ENCODE assay signal across 8 cellular contexts in the genomic region with DNA sequence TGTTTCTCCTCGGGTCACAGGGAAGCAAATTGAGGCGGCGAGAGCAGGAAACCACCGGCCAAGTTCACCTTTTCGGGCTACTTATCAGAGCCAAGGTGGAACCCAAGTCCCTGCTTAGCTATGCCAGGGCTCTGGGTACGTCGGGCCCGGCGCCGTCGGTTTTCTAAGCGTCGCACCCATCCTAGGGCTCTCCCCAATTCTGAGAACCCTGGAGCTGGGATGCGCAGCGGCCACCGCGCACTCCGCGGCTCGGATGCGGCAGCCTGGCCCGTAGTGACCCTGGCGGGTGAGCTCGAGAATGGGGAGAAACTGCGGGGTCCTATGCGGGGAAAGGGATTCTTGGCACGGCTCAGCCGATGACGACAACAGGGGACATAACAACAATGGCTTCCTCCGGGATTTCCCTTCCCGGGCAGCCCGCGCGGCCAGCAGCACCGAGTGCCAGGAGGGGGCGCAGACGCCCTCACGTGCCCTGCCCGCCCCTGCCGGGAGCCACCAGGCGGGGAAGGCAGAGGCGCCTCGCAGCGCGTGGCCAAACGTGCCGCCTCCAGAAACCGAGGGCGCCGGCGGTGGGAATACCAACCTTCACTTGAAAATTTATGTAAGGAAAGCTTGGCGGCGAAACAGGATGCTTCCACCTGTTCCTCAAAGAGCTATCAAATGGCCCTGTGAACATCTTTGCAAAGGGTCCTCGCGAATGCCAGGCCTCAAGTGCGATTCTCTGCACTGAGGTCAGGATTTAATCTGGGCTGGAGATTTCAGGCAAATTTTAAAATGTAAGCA. TPM values are rescaled to one million over a fixed set of nuclear protein-coding genes. Genes with fewer than 3 reads are reported as not detected.
DNase-seq lines count a peak whose midpoint lies in the region; ATAC-seq and TF ChIP-seq lines count a peak whose summit lies in the region.

No MANE protein-coding gene starts in this region.

- H3K4me3 ChIP-seq in Karpas-422 (ENCODE audit: low read length), result no peak overlapping the region
- peak overlapping the region; percentile 22 for H3K4me3 ChIP-seq in SJSA1
- peak overlapping the region; percentile 92 for H3K4me3 ChIP-seq in cardiac muscle cell
- peak overlapping the region; percentile 71 for H3K4me3 ChIP-seq in psoas muscle

- ATAC-seq in psoas muscle, result peak; percentile 55 to 81 (median 72)
- ATAC-seq in GM19467 (IDR thresholded peaks at IDR 0.05; ENCODE audit: unreplicated experiment), result no peak

- peaks cover 5% of the 10 kb centered on the region; the same call in 1 of the 2 replicates for H4K20me1 ChIP-seq in Karpas-422 (ENCODE audit: insufficient read depth, low read depth, low read length)

- H3K36me3 ChIP-seq in Karpas-422 (ENCODE audit: insufficient read depth, low read length) (no peaks in the 10 kb centered on the region), SJSA1 (no peaks in the 10 kb centered on the region), cardiac muscle cell (no peaks in the 10 kb centered on the region), psoas muscle (ENCODE audit: insufficient read depth in 1 of 2, low read depth in 1 of 2) (no peaks in the 10 kb centered on the region)

- H3K27ac Mint-ChIP-seq in activated naive CD4-positive, alpha-beta T cell treated with anti-CD3 and anti-CD28 coated beads, Interleukin-2, amount 10 ng/mL, durations not matched to agents 7 days and 5 days, result no peak overlapping the region

- peaks cover 29% of the 10 kb centered on the region for H3K4me1 Mint-ChIP-seq in activated naive CD4-positive, alpha-beta T cell treated with anti-CD3 and anti-CD28 coated beads, Interleukin-2, amount 10 ng/mL, durations not matched to agents 7 days and 5 days

- H3K4me3 Mint-ChIP-seq in activated naive CD4-positive, alpha-beta T cell treated with anti-CD3 and anti-CD28 coated beads, Interleukin-2, amount 10 ng/mL, durations not matched to agents 7 days and 5 days, result peak overlapping the region; percentile 48

- no peak overlapping the region for H2AFZ ChIP-seq in Karpas-422 (ENCODE audit: low read length)

- no peak overlapping the region for H3K27ac ChIP-seq in Karpas-422 (ENCODE audit: low read length)
- no peak overlapping the region for H3K27ac ChIP-seq in SJSA1
- H3K27ac ChIP-seq in cardiac muscle cell, result peak overlapping the region; percentile 7
- H3K27ac ChIP-seq in psoas muscle, result no peak overlapping the region

- intact Hi-C loops in psoas muscle (cut with DNase I), result no loop called here

- peak overlapping the region; percentile 17 for H3K4me2 ChIP-seq in Karpas-422 (ENCODE audit: low read depth, low read length, poor library complexity, severe bottlenecking)

- H3K27me3 ChIP-seq in Karpas-422 (ENCODE audit: low read length) (0 out of 2 replicates have a peak, but pooled peaks cover 2% of the 10 kb centered on the region), SJSA1 (replicated peaks) (peaks cover 70% of the 10 kb centered on the region), cardiac muscle cell (peaks cover 4% of the 10 kb centered on the region), psoas muscle (ENCODE audit: insufficient read depth in 3 of 3, low read length in 2 of 3) (peaks cover 0 to 78% (median 35%) of the 10 kb centered on the region in 3 donors)

- H3K27me3 Mint-ChIP-seq in activated naive CD4-positive, alpha-beta T cell treated with anti-CD3 and anti-CD28 coated beads, Interleukin-2, amount 10 ng/mL, durations not matched to agents 7 days and 5 days, result peaks cover 21% of the 10 kb centered on the region

- no peak overlapping the region for H3K9ac ChIP-seq in Karpas-422 (ENCODE audit: low read length)

- H3K79me2 ChIP-seq in Karpas-422 (ENCODE audit: low read length), result no peaks in the 10 kb centered on the region

- CTCF ChIA-PET in activated naive CD4-positive, alpha-beta T cell treated with anti-CD3 and anti-CD28 coated beads, Interleukin-2, amount 10 ng/mL, durations not matched to agents 7 days and 5 days (lab: Charles Lee), result interaction anchor here (0.9 to 3.5 kb wide), 6 partner anchors 9 to 418 kb away, joined by 3 to 25 read pairs (median 4); no protein-coding TSS in a partner anchor

- H3K9me3 ChIP-seq in Karpas-422 (ENCODE audit: low read length), result no peaks in the 10 kb centered on the region
- no peaks in the 10 kb centered on the region for H3K9me3 ChIP-seq in SJSA1 (replicated peaks)
- H3K9me3 ChIP-seq in cardiac muscle cell (ENCODE audit: low read depth), result no peaks in the 10 kb centered on the region
- no peaks in the 10 kb centered on the region for H3K9me3 ChIP-seq in psoas muscle

- TF ChIP-seq CTCF in cardiac muscle cell (IDR thresholded peaks at IDR 0.05; ENCODE audit: low read depth, low read length) (peak; percentile 62), psoas muscle (IDR thresholded peaks at IDR 0.05) (peak; percentile 36)

- H3K36me3 Mint-ChIP-seq in activated naive CD4-positive, alpha-beta T cell treated with anti-CD3 and anti-CD28 coated beads, Interleukin-2, amount 10 ng/mL, durations not matched to agents 7 days and 5 days, result no peaks in the 10 kb centered on the region

- no peaks in the 10 kb centered on the region for H3K9me3 Mint-ChIP-seq in activated naive CD4-positive, alpha-beta T cell treated with anti-CD3 and anti-CD28 coated beads, Interleukin-2, amount 10 ng/mL, durations not matched to agents 7 days and 5 days

- H3K9me2 ChIP-seq in Karpas-422 (replicated peaks; ENCODE audit: insufficient read depth, low read length), result no peaks in the 10 kb centered on the region

- DNase-seq in Daoy (ENCODE audit: low read depth) (peak; percentile 81), Karpas-422 (peak; percentile 58), SJSA1 (ENCODE audit: low read depth in 1 of 2, low spot score in 2 of 2) (peak; percentile 75 to 77), cardiac muscle cell (ENCODE audit: low read depth in 1 of 2, low spot score in 1 of 2) (peak; percentile 55 to 90), psoas muscle (peak; percentile 64 to 81), OCI-M2 (lab: John Stamatoyannopoulos, UW; ENCODE audit: unreplicated experiment) (no peak)
- peak; percentile 64 for DNase-seq in activated naive CD4-positive, alpha-beta T cell treated with anti-CD3 and anti-CD28 coated beads, Interleukin-2, amount 10 ng/mL, durations not matched to agents 7 days and 5 days

- WGBS in psoas muscle, 3 donors, result 2 to 3% (median 2%) methylated on average over 47 to 56 of the region's 56 CpGs

- peaks cover 19% of the 10 kb centered on the region for H3K4me1 ChIP-seq in Karpas-422 (ENCODE audit: low read length)
- H3K4me1 ChIP-seq in SJSA1 (replicated peaks), result peaks cover 30% of the 10 kb centered on the region
- peaks cover 27% of the 10 kb centered on the region for H3K4me1 ChIP-seq in cardiac muscle cell (ENCODE audit: low read depth)
- peaks cover 28% of the 10 kb centered on the region for H3K4me1 ChIP-seq in psoas muscle

RNA-seq across cellular contexts. Expression of a gene that starts 2.1 kb away (rescaled TPM):
- 0.11 TPM in 1 of 2 replicates, not detected in the other for total RNA-seq in Daoy (2014; rRNA removed; shearing (Covaris generic))
- 0.19 and 0.29 TPM in 2 replicates for total RNA-seq in Karpas-422 (2014; rRNA removed; shearing (Covaris generic); ENCODE audit: low replicate concordance)
- total RNA-seq in SJSA1 (2014; rRNA removed; shearing (Covaris generic)), result not detected in 2 replicates
- total RNA-seq in cardiac muscle cell (75.1 and 84.7 TPM in 2 replicates), psoas muscle (under 1 TPM in 3 of 4 donors, not detected in 1; 0.10 to 0.92 (median 0.34) TPM)
- polyA plus RNA-seq in cardiac muscle cell (111 and 139 TPM in 2 replicates), psoas muscle (under 1 TPM; 0.03 to 0.16 (median 0.09) TPM)

RNA-seq across cellular contexts. Expression of a gene that starts 10.3 kb away (rescaled TPM):
- total RNA-seq in Daoy (2014; rRNA removed; shearing (Covaris generic)), result not detected in 2 replicates
- not detected in 2 replicates for total RNA-seq in Karpas-422 (2014; rRNA removed; shearing (Covaris generic); ENCODE audit: low replicate concordance)
- not detected in 2 replicates for total RNA-seq in SJSA1 (2014; rRNA removed; shearing (Covaris generic))
- total RNA-seq in cardiac muscle cell (3.6 and 14.1 TPM in 2 replicates), psoas muscle (not detected)
- polyA plus RNA-seq in cardiac muscle cell (4.4 and 7.5 TPM in 2 replicates), psoas muscle (not detected)

RNA-seq across cellular contexts. Expression of a gene that starts 17.3 kb away (rescaled TPM):
- not detected in 2 replicates for total RNA-seq in Daoy (2014; rRNA removed; shearing (Covaris generic))
- total RNA-seq in Karpas-422 (2014; rRNA removed; shearing (Covaris generic); ENCODE audit: low replicate concordance), result not detected in 2 replicates
- not detected in 2 replicates for total RNA-seq in SJSA1 (2014; rRNA removed; shearing (Covaris generic))
- 53.1 and 65.9 TPM in 2 replicates for total RNA-seq in cardiac muscle cell
- polyA plus RNA-seq in cardiac muscle cell, result 41.6 and 46.7 TPM in 2 replicates
- total RNA-seq in psoas muscle, result 100 to 1,000 TPM; 387 to 784 (median 462) TPM
- 100 to 1,000 TPM; 136 to 315 (median 282) TPM for polyA plus RNA-seq in psoas muscle

RNA-seq across cellular contexts. Expression of a gene that starts 43.3 kb away (rescaled TPM):
- total RNA-seq in Daoy (2014; rRNA removed; shearing (Covaris generic)), result 0.11 TPM in 1 of 2 replicates, not detected in the other
- 2.5 and 7.1 TPM in 2 replicates for total RNA-seq in Karpas-422 (2014; rRNA removed; shearing (Covaris generic); ENCODE audit: low replicate concordance)
- 0.21 and 6.8 TPM in 2 replicates for total RNA-seq in SJSA1 (2014; rRNA removed; shearing (Covaris generic))
- 6.6 and 14.8 TPM in 2 replicates for total RNA-seq in cardiac muscle cell
- 3.2 and 5.8 TPM in 2 replicates for polyA plus RNA-seq in cardiac muscle cell
- total RNA-seq in psoas muscle, result under 1 TPM in 1 of 4 donors, not detected in 3; 0.46 TPM
- polyA plus RNA-seq in psoas muscle, result 1 to 10 TPM in 1 of 3 donors, under 1 TPM in 2; 0.26 to 3.6 (median 0.44) TPM

RNA-seq across cellular contexts. Expression of a gene that starts 47.8 kb away (rescaled TPM):
- total RNA-seq in Daoy (2014; rRNA removed; shearing (Covaris generic)), result 26.6 and 29.7 TPM in 2 replicates
- total RNA-seq in Karpas-422 (2014; rRNA removed; shearing (Covaris generic); ENCODE audit: low replicate concordance), result 69.5 and 71.4 TPM in 2 replicates
- 17.0 and 17.6 TPM in 2 replicates for total RNA-seq in SJSA1 (2014; rRNA removed; shearing (Covaris generic))
- total RNA-seq in cardiac muscle cell (31.1 and 51.7 TPM in 2 replicates), psoas muscle (1 to 10 TPM; 7.8 to 8.6 (median 8.2) TPM)
- polyA plus RNA-seq in cardiac muscle cell (30.1 and 31.0 TPM in 2 replicates), psoas muscle (10 to 100 TPM in 1 of 3 donors, 1 to 10 TPM in 2; 5.9 to 13.6 (median 7.3) TPM)

Comparison
In these comparisons a context has a peak if more than half of its experiments do, and no peak if none do; other contexts are left out.
1. RNA of a gene that starts 2.1 kb away (total RNA-seq): 75.1 to 84.7 TPM in cardiac muscle cell; 0.10 to 0.92 TPM in psoas muscle, 0.19 to 0.29 TPM in Karpas-422, 0.11 TPM in Daoy and not detected in SJSA1; every median in the first group is over 10 times any median in the second.
2. RNA of a gene that starts 17.3 kb away (total RNA-seq): 387 to 784 TPM in psoas muscle and 53.1 to 65.9 TPM in cardiac muscle cell; not detected in Daoy, not detected in Karpas-422 and not detected in SJSA1; every median in the first group is over 10 times any median in the second.